In the genomic region with DNA sequence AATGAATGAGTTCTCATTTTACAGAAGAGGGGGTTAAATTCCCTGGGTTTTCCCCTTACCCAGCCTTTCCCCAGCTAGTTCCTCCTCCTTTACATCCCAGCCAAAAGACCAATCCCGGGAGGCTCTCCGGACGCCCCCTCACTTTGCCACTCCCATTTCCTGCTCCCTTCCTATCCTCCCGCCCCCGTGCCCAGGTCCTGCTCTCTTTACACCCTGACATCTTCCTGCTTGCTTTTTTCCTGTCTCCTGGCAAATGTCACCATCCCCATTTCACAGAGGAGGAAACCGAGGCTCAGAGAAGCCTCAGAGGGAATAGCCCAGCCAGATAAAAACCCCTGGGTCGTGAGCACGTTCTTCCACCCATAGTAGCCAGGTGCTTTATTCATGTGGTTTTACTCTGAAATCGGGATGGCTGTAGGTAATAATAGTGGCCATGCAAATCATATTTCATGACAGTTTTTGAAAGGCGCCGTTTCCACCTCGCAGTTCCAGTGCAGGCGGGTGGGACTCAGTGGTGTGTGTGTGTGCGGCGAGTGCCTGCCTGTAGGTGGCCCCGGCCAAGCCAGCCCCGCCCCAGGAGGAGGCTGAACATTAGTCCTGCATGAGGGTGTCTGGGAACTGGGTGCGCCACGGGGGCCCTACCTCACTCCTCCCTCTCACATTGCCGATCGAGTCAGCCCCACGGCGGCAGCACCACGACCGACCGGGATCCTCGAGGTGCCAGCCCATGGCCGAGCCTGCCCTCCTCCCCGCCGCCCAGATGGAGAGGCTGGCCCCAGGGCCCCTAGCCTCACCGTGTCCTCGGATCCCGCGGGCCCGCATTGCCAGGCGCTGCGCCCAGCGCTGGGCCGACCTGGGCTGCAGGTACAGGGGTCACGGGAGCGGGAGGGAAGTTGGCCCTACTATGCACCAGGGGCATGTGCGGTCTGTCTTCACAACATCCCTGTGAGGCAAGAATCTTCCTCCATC, we compare ENCODE assay signal across 8 cellular contexts. TPM values are rescaled to one million over a fixed set of nuclear protein-coding genes. Genes with fewer than 3 reads are reported as not detected.
DNase-seq lines count a peak whose midpoint lies in the region; ATAC-seq and TF ChIP-seq lines count a peak whose summit lies in the region.

A gene (plus strand): TSS at position 594 of the 969 bp plus-strand sequence.

- H3K4me1 Mint-ChIP-seq in glutamatergic neuron (ENCODE audit: low read depth, unreplicated experiment), result no peaks in the 10 kb centered on the region

- H3K4me3 ChIP-seq in cardiac muscle cell (no peak within 1 kb of the TSS), right atrium auricular region (no peak within 1 kb of the TSS)

- H3K27me3 ChIP-seq in cardiac muscle cell (peaks cover 22% of the 10 kb centered on the region), right atrium auricular region (peaks cover 5% of the 10 kb centered on the region in 2 donors)

- peaks cover 15% of the 10 kb centered on the region for H3K27me3 Mint-ChIP-seq in glutamatergic neuron (ENCODE audit: unreplicated experiment)

- H3K36me3 ChIP-seq in cardiac muscle cell, result no peaks in the 10 kb centered on the region
- no peaks in the 10 kb centered on the region for H3K36me3 ChIP-seq in right atrium auricular region

- peaks cover 10% of the 10 kb centered on the region for H3K36me3 Mint-ChIP-seq in glutamatergic neuron (ENCODE audit: unreplicated experiment)

- H3K9me3 ChIP-seq in cardiac muscle cell (ENCODE audit: low read depth), result no peaks in the 10 kb centered on the region
- H3K9me3 ChIP-seq in right atrium auricular region, result no peaks in the 10 kb centered on the region

- H3K27ac ChIP-seq in cardiac muscle cell, result no peak within 1 kb of the TSS
- H3K27ac ChIP-seq in right atrium auricular region, result no peak within 1 kb of the TSS

- no peak within 1 kb of the TSS for H3K4me3 Mint-ChIP-seq in glutamatergic neuron (ENCODE audit: unreplicated experiment)

- H3K9me3 Mint-ChIP-seq in glutamatergic neuron (ENCODE audit: unreplicated experiment), result no peaks in the 10 kb centered on the region

- DNase-seq in cardiac muscle cell (ENCODE audit: low read depth in 1 of 2, low spot score in 1 of 2) (peak in 1 of 2 donors; percentile 25), right atrium auricular region (ENCODE audit: low spot score) (no peak), SW480 (ENCODE audit: low spot score) (peak; percentile 77), glutamatergic neuron (peak; percentile 32), NCI-H2227 (lab: John Stamatoyannopoulos, UW; ENCODE audit: unreplicated experiment) (no peak), SHP77 treated with DMSO at 0.1 percent for 48 hours (lab: John Stamatoyannopoulos, UW) (no peak)
- peak; percentile 4 to 12 for DNase-seq in stimulated activated CD4-positive, alpha-beta T cell treated with anti-CD3 and anti-CD28 coated beads, Interleukin-15, amount 100 ng/mL, for 48 hours (ENCODE audit: low read depth in 2 of 2)

- no peak for ATAC-seq in HG03439 (IDR thresholded peaks at IDR 0.05; ENCODE audit: unreplicated experiment)

- H3K27ac Mint-ChIP-seq in glutamatergic neuron (ENCODE audit: unreplicated experiment), result no peak within 1 kb of the TSS

- peaks cover 7% of the 10 kb centered on the region for H3K4me1 ChIP-seq in cardiac muscle cell (ENCODE audit: low read depth)
- peaks cover 0 to 10% of the 10 kb centered on the region in 2 donors for H3K4me1 ChIP-seq in right atrium auricular region

- TF ChIP-seq CTCF in cardiac muscle cell (IDR thresholded peaks at IDR 0.05; ENCODE audit: low read depth, low read length), result peak; percentile 26
- no peak for TF ChIP-seq CTCF in right atrium auricular region (IDR thresholded peaks at IDR 0.05)
- no peak for TF ChIP-seq CTCF in glutamatergic neuron (IDR thresholded peaks at IDR 0.05; ENCODE audit: partially characterized antibody, unreplicated experiment)

RNA-seq across cellular contexts. Expression of the gene that starts here (rescaled TPM):
- total RNA-seq in cardiac muscle cell (not detected in 2 replicates), right atrium auricular region (not detected), glutamatergic neuron (ENCODE audit: unreplicated experiment) (not detected)
- not detected in 2 replicates for polyA plus RNA-seq in cardiac muscle cell

Comparison
In these comparisons a context has a peak if more than half of its experiments do, and no peak if none do; other contexts are left out.
1. Peak in DNase-seq in glutamatergic neuron; RNA of the gene not detected or under 1 TPM.
2. DNase-seq: peak in SW480 (single experiment) and stimulated activated CD4-positive, alpha-beta T cell treated with anti-CD3 and anti-CD28 coated beads, Interleukin-15, amount 100 ng/mL, for 48 hours (2 of 2); none in right atrium auricular region (single experiment), NCI-H2227 (single experiment) and SHP77 treated with DMSO at 0.1 percent for 48 hours (single experiment).